Comparison of ENCODE assay signal across 1 cellular context in genomic region chr10:17454801-17455520, GRCh38.
TF ChIP-seq lines count a peak whose summit lies in the region.

No MANE protein-coding gene starts in this region.

TF ChIP-seq in A549, 52 proteins besides CTCF, POLR2A, EP300 and RAD21 (continued from another document):
- TF ChIP-seq BCL3 (IDR thresholded peaks at IDR 0.05) = no peak
- no peak for TF ChIP-seq NFE2L2 (conservative IDR thresholded peaks at IDR 0.05; ENCODE audit: low read length)
- no peak for TF ChIP-seq REST (IDR thresholded peaks at IDR 0.05)
- TF ChIP-seq HOXA7 (CRISPR knock-in tag; IDR thresholded peaks at IDR 0.05) = no peak
- TF ChIP-seq MAZ (IDR thresholded peaks at IDR 0.05; ENCODE audit: borderline replicate concordance, low read depth, low read length) = no peak
- no peak for TF ChIP-seq RARB (CRISPR knock-in tag; IDR thresholded peaks at IDR 0.05)
- no peak for TF ChIP-seq ESRRA (IDR thresholded peaks at IDR 0.05; ENCODE audit: borderline replicate concordance, low read length)
- no peak for TF ChIP-seq JUN (IDR thresholded peaks at IDR 0.05)
- TF ChIP-seq FOXS1 (CRISPR knock-in tag; IDR thresholded peaks at IDR 0.05) = no peak
- no peak for TF ChIP-seq ELK1 (IDR thresholded peaks at IDR 0.05; ENCODE audit: low read depth, low read length)
- no peak for TF ChIP-seq RCOR1 (IDR thresholded peaks at IDR 0.05; ENCODE audit: low read depth, low read length)
- no peak for TF ChIP-seq BHLHE40 (IDR thresholded peaks at IDR 0.05; ENCODE audit: low read depth, low read length)
- TF ChIP-seq HEYL (CRISPR knock-in tag; IDR thresholded peaks at IDR 0.05) = no peak
- no peak for TF ChIP-seq NR3C1 (IDR thresholded peaks at IDR 0.05)
